Comparison of ENCODE assay signal across 1 cellular context in genomic region chr9:114574438-114574837, GRCh38.
TF ChIP-seq lines count a peak whose summit lies in the region.

No MANE protein-coding gene starts in this region.

TF ChIP-seq in HepG2, 621 proteins besides CTCF, POLR2A, EP300 and RAD21:
- TF ChIP-seq ZBTB7B (CRISPR knock-in tag; IDR thresholded peaks at IDR 0.05) (0 out of 2 replicates have a peak, but pooled peaks have one; percentile 44), KLF15 (CRISPR knock-in tag; IDR thresholded peaks at IDR 0.05; ENCODE audit: borderline replicate concordance) (no peak), HMGA1 (CRISPR knock-in tag; conservative IDR thresholded peaks at IDR 0.05) (no peak), ETV5 (CRISPR knock-in tag; IDR thresholded peaks at IDR 0.05; ENCODE audit: borderline replicate concordance) (peak; percentile 32; the same call in 1 of the 2 replicates), GATAD2A (CRISPR knock-in tag; IDR thresholded peaks at IDR 0.05) (peak; percentile 65), ZNF615 (CRISPR knock-in tag; IDR thresholded peaks at IDR 0.05; ENCODE audit: borderline replicate concordance) (no peak), AHDC1 (CRISPR knock-in tag; IDR thresholded peaks at IDR 0.05; ENCODE audit: borderline replicate concordance) (peak; percentile 26; the same call in 1 of the 2 replicates), NPAS2 (CRISPR knock-in tag; IDR thresholded peaks at IDR 0.05; ENCODE audit: borderline replicate concordance) (no peak), FOXA1 (IDR thresholded peaks at IDR 0.05) (no peak), FOXA1 (CRISPR knock-in tag; IDR thresholded peaks at IDR 0.05) (peak; percentile 33; the same call in 1 of the 2 replicates), FOXA3 (CRISPR knock-in tag; IDR thresholded peaks at IDR 0.05) (0 out of 2 replicates have a peak, but pooled peaks have one; percentile 16), ELK4 (CRISPR knock-in tag; IDR thresholded peaks at IDR 0.05; ENCODE audit: borderline replicate concordance) (no peak), CEBPG (CRISPR knock-in tag; IDR thresholded peaks at IDR 0.05) (peak; percentile 88), SOX13 (IDR thresholded peaks at IDR 0.05) (no peak), SOX13 (CRISPR knock-in tag; conservative IDR thresholded peaks at IDR 0.05 in 1 of 2, IDR thresholded peaks at IDR 0.05 in 1 of 2) (peak in 1 of 2 experiments; percentile 45; a peak in 1 of 4 replicates), TEF (CRISPR knock-in tag; IDR thresholded peaks at IDR 0.05) (peak; percentile 79), PAXIP1 (CRISPR knock-in tag; conservative IDR thresholded peaks at IDR 0.05) (peak; percentile 48), KMT2A (CRISPR knock-in tag; IDR thresholded peaks at IDR 0.05) (no peak), PRDM10 (CRISPR knock-in tag; IDR thresholded peaks at IDR 0.05; ENCODE audit: low read depth) (no peak), TFAP4 (IDR thresholded peaks at IDR 0.05; ENCODE audit: borderline replicate concordance, low read depth) (peak; percentile 93), NR2F6 (IDR thresholded peaks at IDR 0.05) (no peak), NR2F6 (CRISPR knock-in tag; IDR thresholded peaks at IDR 0.05) (peak; percentile 26; the same call in 1 of the 2 replicates), NCOA1 (CRISPR knock-in tag; IDR thresholded peaks at IDR 0.05) (no peak), ARID5B (CRISPR knock-in tag; IDR thresholded peaks at IDR 0.05) (peak; percentile 74), KAT8 (CRISPR knock-in tag; IDR thresholded peaks at IDR 0.05) (no peak), TP53 (CRISPR knock-in tag; conservative IDR thresholded peaks at IDR 0.05) (no peak), RARA (CRISPR knock-in tag; IDR thresholded peaks at IDR 0.05) (peak; percentile 26; the same call in 1 of the 2 replicates), BCL6 (CRISPR knock-in tag; IDR thresholded peaks at IDR 0.05) (peak; percentile 80), RFX3 (CRISPR knock-in tag; IDR thresholded peaks at IDR 0.05) (no peak), KLF9 (CRISPR knock-in tag; IDR thresholded peaks at IDR 0.05; ENCODE audit: low read depth) (no peak), CEBPB (IDR thresholded peaks at IDR 0.05; ENCODE audit: borderline replicate concordance, low read depth, low read length) (peak; percentile 81; the same call in 1 of the 2 replicates), SOX5 (CRISPR knock-in tag; IDR thresholded peaks at IDR 0.05; ENCODE audit: borderline replicate concordance) (peak; percentile 25; the same call in 1 of the 2 replicates), CREM (IDR thresholded peaks at IDR 0.05) (peak; percentile 17; the same call in 1 of the 2 replicates), CREM (CRISPR knock-in tag; IDR thresholded peaks at IDR 0.05) (no peak), SIX1 (CRISPR knock-in tag; IDR thresholded peaks at IDR 0.05; ENCODE audit: borderline replicate concordance) (peak; percentile 85), TCF7 (IDR thresholded peaks at IDR 0.05; ENCODE audit: low read depth) (peak; percentile 52), HIC2 (CRISPR knock-in tag; IDR thresholded peaks at IDR 0.05; ENCODE audit: low read depth) (no peak), NCOA2 (CRISPR knock-in tag; IDR thresholded peaks at IDR 0.05) (no peak), SIX4 (CRISPR knock-in tag; IDR thresholded peaks at IDR 0.05) (peak; percentile 75; the same call in 1 of the 2 replicates), ARHGAP35 (CRISPR knock-in tag; IDR thresholded peaks at IDR 0.05; ENCODE audit: borderline replicate concordance) (no peak)
